ENCODE assay signal across 2 cellular contexts in genomic region chr16:85859818-85860125, GRCh38.
TF ChIP-seq lines count a peak whose summit lies in the region.

No MANE protein-coding gene starts in this region.

TF ChIP-seq in HepG2, 621 proteins besides CTCF, POLR2A, EP300 and RAD21:
- TF ChIP-seq ZNF7 (CRISPR knock-in tag; IDR thresholded peaks at IDR 0.05) (no peak), ZNF543 (CRISPR knock-in tag; IDR thresholded peaks at IDR 0.05) (no peak), ZNF850 (CRISPR knock-in tag; conservative IDR thresholded peaks at IDR 0.05) (no peak), ZFY (CRISPR knock-in tag; IDR thresholded peaks at IDR 0.05) (no peak)

TF ChIP-seq in GM12878, 131 proteins besides CTCF, POLR2A, EP300 and RAD21:
- TF ChIP-seq SMAD1 (IDR thresholded peaks at IDR 0.05; ENCODE audit: low read depth, partially characterized antibody) = no peak
- no peak for TF ChIP-seq YBX1 (IDR thresholded peaks at IDR 0.05)
- no peak for TF ChIP-seq ETV6 (conservative IDR thresholded peaks at IDR 0.05 in 1 of 2, IDR thresholded peaks at IDR 0.05 in 1 of 2; ENCODE audit: borderline replicate concordance in 1 of 2, low read depth in 1 of 2)
- no peak for TF ChIP-seq NFYA (IDR thresholded peaks at IDR 0.05; ENCODE audit: borderline replicate concordance, low read depth, low read length)
